Comparison of ENCODE assay signal across 33 cellular contexts in the genomic region with DNA sequence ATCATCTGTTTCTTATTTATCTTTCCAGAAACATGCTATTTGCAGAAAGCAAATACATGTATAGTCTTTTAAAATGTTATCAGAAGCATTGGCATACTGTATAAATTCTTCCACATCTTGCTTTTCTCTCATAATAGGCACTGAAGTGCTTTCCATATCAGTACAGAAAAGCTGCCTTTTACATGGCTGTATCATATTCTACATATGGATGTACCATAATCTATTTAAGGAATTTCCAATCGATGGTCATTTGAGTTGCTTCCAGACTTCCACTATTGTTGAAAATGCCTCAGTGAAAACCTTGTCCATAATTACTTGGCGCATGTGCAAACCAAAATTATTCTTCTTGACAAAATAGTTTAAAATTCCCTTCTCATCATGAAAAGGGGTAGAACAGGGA.
"Had no signal": no experiment of that assay in that cellular context is flagged by ENCODE, and none has a peak within 500 bp of the region (broad histone marks: within the 10 kb centered on the region; RNA-seq: fewer than 3 reads in every experiment).

No MANE protein-coding gene starts in this region.

- DNase-seq: activated effector memory CD4-positive, alpha-beta T cell treated with anti-CD3 and anti-CD28 coated beads, Interleukin-2, amount 50 U/mL, for 16 hours; activated effector memory CD4-positive, alpha-beta T cell treated with Interleukin-2 at 50 U/mL for 16 hours; activated gamma-delta T cell; activated gamma-delta T cell treated with Interleukin-2 at 50 U/mL for 16 hours; activated naive CD4-positive, alpha-beta T cell; activated naive CD4-positive, alpha-beta T cell treated with anti-CD3 and anti-CD28 coated beads for 36 hours; activated naive CD4-positive, alpha-beta T cell treated with anti-CD3 and anti-CD28 coated beads, Interleukin-2, amount 10 ng/mL, durations not matched to agents 7 days and 5 days; activated naive CD4-positive, alpha-beta T cell treated with anti-CD3 and anti-CD28 coated beads, Interleukin-2, amount 50 U/mL, for 16 hours; activated naive CD4-positive, alpha-beta T cell treated with Interleukin-2 at 50 U/mL for 16 hours; activated naive CD8-positive, alpha-beta T cell treated with anti-CD3 and anti-CD28 coated beads for 36 hours; activated naive CD8-positive, alpha-beta T cell treated with anti-CD3 and anti-CD28 coated beads, Interleukin-2, amount 10 ng/mL, durations not matched to agents 7 days and 5 days; activated naive CD8-positive, alpha-beta T cell treated with anti-CD3 and anti-CD28 coated beads, Interleukin-2, amount 50 U/mL, for 24 hours; activated T-cell treated with anti-CD3 and anti-CD28 coated beads, Interleukin-2, amount 50 U/mL, for 24 hours; activated T-cell treated with anti-CD3 and anti-CD28 coated beads, Interleukin-2, amount 50 U/mL, for 4 hours; activated T-cell treated with anti-CD3 and anti-CD28 coated beads, Interleukin-2, amount 50 U/mL, for 48 hours; activated T-cell treated with anti-CD3 and anti-CD28 coated beads, Interleukin-2, amount 50 U/mL, for 72 hours; adrenal gland; amniotic stem cell; amygdala; anterior cingulate cortex; aorta; body of pancreas; brain microvascular endothelial cell; caudate nucleus; central memory CD4-positive, alpha-beta T cell; cerebellar nuclear complex had no signal

- H3K36me3 ChIP-seq: adrenal gland, ascending aorta, brain microvascular endothelial cell, breast epithelium, cardiac muscle cell had no signal

- H3K27ac ChIP-seq: adrenal gland, ascending aorta, body of pancreas, brain microvascular endothelial cell, breast epithelium, cardiac muscle cell had no signal

- H3K4me1 ChIP-seq: ascending aorta, body of pancreas, breast epithelium had no signal

- FAIRE-seq: astrocyte, bronchial epithelial cell had no signal

- ATAC-seq: activated naive CD4-positive, alpha-beta T cell treated with anti-CD3 and anti-CD28 coated beads, Interleukin-2, amount 50 U/mL, for 72 hours; activated naive CD8-positive, alpha-beta T cell treated with anti-CD3 and anti-CD28 coated beads, Interleukin-2, amount 50 U/mL, for 24 hours; activated T-cell treated with anti-CD3 and anti-CD28 coated beads, Interleukin-2, amount 50 U/mL, for 4 hours; activated T-cell treated with anti-CD3 and anti-CD28 coated beads, Interleukin-2, amount 50 U/mL, for 72 hours; activated T-helper 17 cell treated with anti-CD3 and anti-CD28 coated beads, Interleukin-2, amount 50 U/mL, for 72 hours; body of pancreas had no signal

- H3K27me3 ChIP-seq: adrenal gland, ascending aorta, body of pancreas, brain microvascular endothelial cell, breast epithelium, cardiac muscle cell had no signal

- H3K4me3 ChIP-seq: adrenal gland, ascending aorta, body of pancreas, breast epithelium, cardiac muscle cell had no signal

- H3K9me3 ChIP-seq: adrenal gland, ascending aorta, body of pancreas had no signal
